In genomic region chr20:36851490-36851889, GRCh38 we compare ENCODE assay signal across 1 cellular context.
TF ChIP-seq lines count a peak whose summit lies in the region.

No MANE protein-coding gene starts in this region.

TF ChIP-seq in GM12878, 131 proteins besides CTCF, POLR2A, EP300 and RAD21 (continued from another document):
- TF ChIP-seq ZBTB40 (IDR thresholded peaks at IDR 0.05; ENCODE audit: borderline replicate concordance) = no peak
- TF ChIP-seq LARP7 (IDR thresholded peaks at IDR 0.05) = no peak
- no peak for TF ChIP-seq JUNB (IDR thresholded peaks at IDR 0.05)
- no peak for TF ChIP-seq SRF (IDR thresholded peaks at IDR 0.05; ENCODE audit: low read depth in 2 of 2, low read length in 2 of 2)
- no peak for TF ChIP-seq SP1 (IDR thresholded peaks at IDR 0.05; ENCODE audit: low read depth, low read length)
- no peak for TF ChIP-seq CHD1 (IDR thresholded peaks at IDR 0.05; ENCODE audit: low read depth, low read length)
- no peak for TF ChIP-seq MYB (IDR thresholded peaks at IDR 0.05; ENCODE audit: borderline replicate concordance, low read depth, low read length)
